In the genomic region with DNA sequence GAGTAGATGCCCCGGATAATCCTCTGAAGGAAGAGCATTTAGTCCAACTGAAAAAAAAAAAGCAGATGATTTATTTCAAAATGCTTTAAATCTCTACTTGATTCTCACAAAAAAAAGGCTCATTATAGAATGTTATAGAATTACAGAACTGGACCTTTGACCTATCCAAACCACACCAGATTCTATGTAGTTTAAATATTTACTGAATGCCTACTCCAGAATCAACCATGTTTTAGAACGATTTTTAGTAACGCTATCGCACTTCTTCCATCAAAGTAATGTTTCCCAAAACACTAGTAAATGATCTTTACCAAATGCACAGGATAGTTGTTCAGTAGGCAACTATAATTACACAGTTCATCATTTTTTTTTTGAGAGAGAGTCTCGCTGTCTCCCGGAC, we compare ENCODE assay signal across 9 cellular contexts. TPM values are rescaled to one million over a fixed set of nuclear protein-coding genes. Genes with fewer than 3 reads are reported as not detected.
A peak's percentile ranks its signal among the peaks of the same experiment; 100 is the strongest.
DNase-seq lines count a peak whose midpoint lies in the region; ATAC-seq and TF ChIP-seq lines count a peak whose summit lies in the region.
"Had no signal": no experiment of that assay in that cellular context is flagged by ENCODE, and none has a peak within 500 bp of the region (broad histone marks: within the 10 kb centered on the region; RNA-seq: fewer than 3 reads in every experiment).

No MANE protein-coding gene starts in this region.

- H3K4me1 ChIP-seq in NT2/D1 (ENCODE audit: insufficient read depth, insufficient read length) (peaks cover 2% of the 10 kb centered on the region), neuronal stem cell (ENCODE audit: control insufficient read depth in 2 of 2, insufficient read depth in 1 of 2, low read depth in 1 of 2, low read length in 2 of 2) (peaks cover 7 to 11% of the 10 kb centered on the region in 2 donors)

- H2BK5ac ChIP-seq in neuronal stem cell (ENCODE audit: low read length): no peak overlapping the region

- DNase-seq in GM12865 (ENCODE audit: low read depth): no peak
- no peak for DNase-seq in NT2/D1 (ENCODE audit: low read depth, low spot score)
- no peak for DNase-seq in coronary artery (ENCODE audit: low spot score)
- no peak for DNase-seq in neuronal stem cell (ENCODE audit: low spot score)
- DNase-seq in SW480 (ENCODE audit: low spot score): no peak
- DNase-seq: aorta, NCI-H2171 had no signal

- peak overlapping the region; percentile 81 for H3K4me3 ChIP-seq in GM12865 (ENCODE audit: low read depth, low read length)
- peak overlapping the region; percentile 93 for H3K4me3 ChIP-seq in NT2/D1 (ENCODE audit: insufficient read length, low read depth)
- peak overlapping the region; percentile 94 for H3K4me3 ChIP-seq in coronary artery
- H3K4me3 ChIP-seq in neuronal stem cell (ENCODE audit: low read length in 2 of 2): no peak overlapping the region

- H3K23ac ChIP-seq in neuronal stem cell (ENCODE audit: low read depth, low read length, poor library complexity): no peak overlapping the region

- H2AFZ ChIP-seq in neuronal stem cell (ENCODE audit: low read length): no peak overlapping the region

- H2BK12ac ChIP-seq in neuronal stem cell (ENCODE audit: low read length): no peak overlapping the region

- H3K14ac ChIP-seq in neuronal stem cell (ENCODE audit: low read length): no peak overlapping the region

- H4K91ac ChIP-seq in neuronal stem cell (ENCODE audit: low read depth, low read length, poor library complexity): no peak overlapping the region

- H3K27me3 ChIP-seq in NT2/D1 (ENCODE audit: insufficient read depth, insufficient read length): no peaks in the 10 kb centered on the region
- no peaks in the 10 kb centered on the region for H3K27me3 ChIP-seq in neuronal stem cell (ENCODE audit: control insufficient read depth in 3 of 3, insufficient read depth in 3 of 3, low read depth in 1 of 3, low read length in 3 of 3)

- no peak for TF ChIP-seq CTCF in GM12865 (IDR thresholded peaks at IDR 0.05; ENCODE audit: insufficient read depth, low read depth, low read length, missing control alignments)
- TF ChIP-seq CTCF in coronary artery (IDR thresholded peaks at IDR 0.05): no peak

- ATAC-seq in HG02763 (IDR thresholded peaks at IDR 0.05; ENCODE audit: unreplicated experiment): no peak
- ATAC-seq in esophagus mucosa: no peak

- H4K8ac ChIP-seq in neuronal stem cell (ENCODE audit: low read depth, low read length): no peak overlapping the region

- H3K79me1 ChIP-seq in neuronal stem cell (ENCODE audit: low read depth, low read length): no peaks in the 10 kb centered on the region

- H2BK15ac ChIP-seq in neuronal stem cell (ENCODE audit: low read length): no peak overlapping the region

- no peak overlapping the region for H3K27ac ChIP-seq in coronary artery
- H3K27ac ChIP-seq in neuronal stem cell (replicated peaks; ENCODE audit: low read length): no peak overlapping the region

- H3K4me2 ChIP-seq in neuronal stem cell (ENCODE audit: insufficient read depth, low read length, poor library complexity, severe bottlenecking): no peak overlapping the region

- WGBS in neuronal stem cell (ENCODE audit: extremely low coverage in 2 of 2, insufficient read length in 2 of 2, insufficient replicate concordance in 1 of 2), 2 donors: no CpG with 5 or more reads among the region's 6 CpGs

- peak overlapping the region; percentile 82 for H3K9ac ChIP-seq in NT2/D1 (ENCODE audit: insufficient read length, low read depth)
- peak overlapping the region; percentile 34 for H3K9ac ChIP-seq in neuronal stem cell (ENCODE audit: low read depth, low read length, poor library complexity)

- H3K9me3 ChIP-seq in NT2/D1 (ENCODE audit: insufficient read depth, low read length): no peaks in the 10 kb centered on the region
- no peaks in the 10 kb centered on the region for H3K9me3 ChIP-seq in neuronal stem cell (replicated peaks in 1 of 2; ENCODE audit: control insufficient read depth in 2 of 2, insufficient read depth in 1 of 2, low read depth in 1 of 2, low read length in 2 of 2)

- no peak overlapping the region for H2BK120ac ChIP-seq in neuronal stem cell (ENCODE audit: low read depth, low read length)

- peaks cover 54% of the 10 kb centered on the region for H3K36me3 ChIP-seq in NT2/D1 (ENCODE audit: insufficient read depth, insufficient read length, low read length)
- H3K36me3 ChIP-seq in neuronal stem cell (replicated peaks in 1 of 2; ENCODE audit: control insufficient read depth in 2 of 2, insufficient read depth in 2 of 2, low read length in 2 of 2): peaks cover 15 to 53% of the 10 kb centered on the region in 2 donors

- no peak overlapping the region for H3K4ac ChIP-seq in neuronal stem cell (ENCODE audit: low read length)

- H3K18ac ChIP-seq in neuronal stem cell (ENCODE audit: low read length): no peak overlapping the region

- H2AK5ac ChIP-seq in neuronal stem cell (ENCODE audit: low read depth, low read length): no peak overlapping the region

RNA-seq across cellular contexts. Expression of a gene that starts 2.6 kb away (rescaled TPM):
- polyA plus RNA-seq in neuronal stem cell (2013, experiment 1 of 2): 16,171 TPM
- 16,443 TPM for polyA plus RNA-seq in neuronal stem cell (2013, experiment 2 of 2)
- total RNA-seq in esophagus mucosa: 1,410 TPM

RNA-seq across cellular contexts. Expression of a gene that starts 15.1 kb away (rescaled TPM):
- 23.7 TPM for polyA plus RNA-seq in neuronal stem cell (2013, experiment 1 of 2)
- polyA plus RNA-seq in neuronal stem cell (2013, experiment 2 of 2): 23.4 TPM
- 10.3 TPM for total RNA-seq in esophagus mucosa

RNA-seq across cellular contexts. Expression of a gene that starts 36.8 kb away (rescaled TPM):
- 374 TPM for polyA plus RNA-seq in neuronal stem cell (2013, experiment 1 of 2)
- 373 TPM for polyA plus RNA-seq in neuronal stem cell (2013, experiment 2 of 2)
- total RNA-seq in esophagus mucosa: 129 TPM

RNA-seq across cellular contexts. Expression of a gene that starts 37.0 kb away (rescaled TPM):
- 19.5 TPM for polyA plus RNA-seq in neuronal stem cell (2013, experiment 1 of 2)
- 19.8 TPM for polyA plus RNA-seq in neuronal stem cell (2013, experiment 2 of 2)
- 15.1 TPM for total RNA-seq in esophagus mucosa

RNA-seq across cellular contexts. Expression of a gene that starts 51.4 kb away (rescaled TPM):
- 17.1 TPM for polyA plus RNA-seq in neuronal stem cell (2013, experiment 1 of 2)
- 17.1 TPM for polyA plus RNA-seq in neuronal stem cell (2013, experiment 2 of 2)
- 5.7 TPM for total RNA-seq in esophagus mucosa

Comparison
In these comparisons a context has a peak if more than half of its experiments do, and no peak if none do; other contexts are left out.
1. H3K4me3 ChIP-seq: peak in GM12865 (single experiment), NT2/D1 (single experiment) and coronary artery (single experiment); none in neuronal stem cell (0 of 2).